Comparison of ENCODE assay signal across 8 cellular contexts in the genomic region with DNA sequence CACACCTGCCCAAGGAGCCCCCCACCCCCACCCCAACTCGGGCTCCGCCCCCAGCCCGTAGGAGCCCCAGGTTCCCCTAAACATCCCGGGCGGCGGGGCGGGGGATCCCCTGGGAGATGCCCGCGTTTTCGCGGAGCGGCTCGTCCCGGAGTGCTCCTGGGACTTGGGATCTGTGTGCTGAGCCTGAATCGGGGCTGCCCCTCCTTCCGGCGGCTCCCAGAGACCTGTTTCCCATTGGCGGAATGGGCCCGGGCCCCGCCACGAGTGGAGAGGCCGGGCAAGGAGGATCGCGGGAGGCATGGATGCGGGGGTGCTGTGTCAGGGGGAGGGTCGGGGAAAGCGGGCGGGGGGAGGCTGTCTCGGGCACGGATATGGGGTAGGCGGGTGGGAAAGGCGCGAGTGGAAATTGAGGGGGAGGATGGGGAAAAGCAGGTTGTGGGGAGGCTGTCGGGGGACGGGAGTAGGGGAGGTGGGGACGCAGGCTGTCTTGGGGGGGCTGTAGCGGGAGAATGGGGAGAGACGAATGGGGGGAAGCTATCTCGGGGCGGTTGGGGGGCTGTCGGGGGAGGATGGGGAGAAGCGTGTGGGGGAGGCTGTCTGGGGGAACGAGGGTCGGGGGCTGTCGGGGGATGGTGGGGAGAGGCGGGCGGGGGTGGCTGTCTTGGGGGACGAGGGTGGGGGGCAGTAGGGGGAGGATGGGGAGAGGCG. TPM values are rescaled to one million over a fixed set of nuclear protein-coding genes. Genes with fewer than 3 reads are reported as not detected.
DNase-seq lines count a peak whose midpoint lies in the region; ATAC-seq and TF ChIP-seq lines count a peak whose summit lies in the region.

No MANE protein-coding gene starts in this region.

- intact Hi-C loops in sciatic nerve (cut with DNase I) = no loop called here

- no peak for TF ChIP-seq CTCF in foreskin fibroblast (IDR thresholded peaks at IDR 0.05; ENCODE audit: low read depth, low read length)

- H3K4me3 ChIP-seq in foreskin fibroblast (ENCODE audit: low read depth in 1 of 2, low read length in 2 of 2) = peak overlapping the region; percentile 29 to 35

- no peak for ATAC-seq in sciatic nerve
- no peak for ATAC-seq in HG02759 (IDR thresholded peaks at IDR 0.05; ENCODE audit: unreplicated experiment)
- ATAC-seq in HG02588 (IDR thresholded peaks at IDR 0.05; ENCODE audit: unreplicated experiment) = no peak

- DNase-seq in GM03348 (ENCODE audit: low spot score) (peak; percentile 82), NCI-H2196 treated with DMSO at 0.1 percent for 48 hours (lab: John Stamatoyannopoulos, UW; ENCODE audit: unreplicated experiment) (peak; percentile 14), foreskin fibroblast (peak; percentile 6 to 46), sciatic nerve (ENCODE audit: low spot score) (peak; percentile 59), COLO829 (ENCODE audit: low spot score) (no peak)
- DNase-seq in stimulated activated CD4-positive, alpha-beta T cell treated with anti-CD3 and anti-CD28 coated beads, Interleukin-12 subunit alpha, Interleukin-12 subunit beta, amount 100 ng/mL, for 4 hours = no peak

RNA-seq across cellular contexts. Expression of gene BHLHA15, which starts 0.6 kb away (rescaled TPM):
- total RNA-seq in sciatic nerve = not detected

RNA-seq across cellular contexts. Expression of gene TECPR1, which starts 41.4 kb away (rescaled TPM):
- 34.9 TPM for total RNA-seq in sciatic nerve

Comparison
In these comparisons a context has a peak if more than half of its experiments do, and no peak if none do; other contexts are left out.
1. DNase-seq: peak in GM03348 (single experiment), NCI-H2196 treated with DMSO at 0.1 percent for 48 hours (single experiment), foreskin fibroblast (2 of 2) and sciatic nerve (single experiment); none in stimulated activated CD4-positive, alpha-beta T cell treated with anti-CD3 and anti-CD28 coated beads, Interleukin-12 subunit alpha, Interleukin-12 subunit beta, amount 100 ng/mL, for 4 hours (single experiment) and COLO829 (single experiment).